9 cellular contexts compared by ENCODE assay signal in the genomic region with DNA sequence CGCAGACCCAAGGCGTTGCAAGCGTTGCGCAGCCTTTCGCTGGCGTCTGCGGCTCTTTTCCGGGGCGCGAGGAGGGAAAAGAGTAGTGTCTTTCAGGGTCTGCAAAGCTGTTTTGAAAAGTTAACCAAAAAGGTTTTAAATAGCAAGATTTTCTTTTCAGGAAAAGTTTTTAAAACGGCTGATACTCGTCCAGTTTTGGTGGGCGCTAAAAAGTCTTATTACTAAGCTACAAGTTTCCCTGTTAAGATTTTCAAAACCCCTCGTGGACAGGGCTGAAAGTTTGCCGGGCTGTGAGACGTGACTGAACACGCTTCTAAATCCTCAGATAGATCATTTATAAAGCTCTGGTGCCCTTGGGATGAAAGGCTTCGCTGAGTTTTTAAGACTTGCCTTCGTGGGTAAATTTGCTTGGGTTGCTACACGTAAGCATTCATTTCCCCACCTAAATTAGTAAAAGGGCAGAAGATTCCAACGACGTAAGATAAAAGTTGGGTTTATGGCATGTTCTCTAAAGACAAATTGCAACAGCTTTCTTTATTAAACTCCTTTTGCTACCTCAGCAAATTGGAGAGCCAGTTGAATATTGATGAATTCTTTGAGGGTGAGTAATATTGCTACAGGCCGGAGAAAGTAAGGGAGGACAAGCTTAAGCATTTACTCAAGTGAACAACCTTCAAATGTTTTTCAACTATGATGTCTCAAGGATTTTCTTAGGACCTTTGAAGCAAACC.
DNase-seq lines count a peak whose midpoint lies in the region; ATAC-seq and TF ChIP-seq lines count a peak whose summit lies in the region.
"Had no signal": no experiment of that assay in that cellular context is flagged by ENCODE, and none has a peak within 500 bp of the region (broad histone marks: within the 10 kb centered on the region; RNA-seq: fewer than 3 reads in every experiment).

No MANE protein-coding gene starts in this region.

- H3K36me3 ChIP-seq in WERI-Rb-1 = no peaks in the 10 kb centered on the region

- H3K4me3 Mint-ChIP-seq in activated naive CD4-positive, alpha-beta T cell treated with anti-CD3 and anti-CD28 coated beads, Interleukin-2, amount 10 ng/mL, durations not matched to agents 7 days and 5 days = peak overlapping the region; percentile 7
- H3K4me3 Mint-ChIP-seq in type B pancreatic cell = peak overlapping the region; percentile 83

- peaks cover 3% of the 10 kb centered on the region for H3K27me3 ChIP-seq in WERI-Rb-1 (ENCODE audit: insufficient read depth, low read depth, severe bottlenecking)

- peaks cover 3% of the 10 kb centered on the region for H3K9me3 ChIP-seq in WERI-Rb-1 (ENCODE audit: severe bottlenecking)

- H3K4me1 Mint-ChIP-seq in activated naive CD4-positive, alpha-beta T cell treated with anti-CD3 and anti-CD28 coated beads, Interleukin-2, amount 10 ng/mL, durations not matched to agents 7 days and 5 days = peaks cover 27% of the 10 kb centered on the region
- peaks cover 14% of the 10 kb centered on the region for H3K4me1 Mint-ChIP-seq in type B pancreatic cell (ENCODE audit: unreplicated experiment)

- DNase-seq in activated naive CD4-positive, alpha-beta T cell treated with anti-CD3 and anti-CD28 coated beads, Interleukin-2, amount 10 ng/mL, durations not matched to agents 7 days and 5 days = no peak
- no peak for DNase-seq in activated naive CD4-positive, alpha-beta T cell (lab: John Stamatoyannopoulos, UW)
- DNase-seq in WERI-Rb-1 (no peak), type B pancreatic cell (ENCODE audit: extremely low spot score, unreplicated experiment) (no peak), NCI-H526 treated with DMSO at 0.1 percent for 48 hours (lab: John Stamatoyannopoulos, UW) (no peak), GM19240 (ENCODE audit: insufficient read length, low spot score) (no peak)

- no peaks in the 10 kb centered on the region for H3K9me3 Mint-ChIP-seq in activated naive CD4-positive, alpha-beta T cell treated with anti-CD3 and anti-CD28 coated beads, Interleukin-2, amount 10 ng/mL, durations not matched to agents 7 days and 5 days
- no peaks in the 10 kb centered on the region for H3K9me3 Mint-ChIP-seq in type B pancreatic cell

- CTCF ChIA-PET in activated naive CD4-positive, alpha-beta T cell treated with anti-CD3 and anti-CD28 coated beads, Interleukin-2, amount 10 ng/mL, durations not matched to agents 7 days and 5 days (lab: Charles Lee) = no interaction called here

- H3K4me3 ChIP-seq in WERI-Rb-1 (ENCODE audit: low read depth, low read length) (peak overlapping the region; percentile 58), iPS-11a (ENCODE audit: low read depth, low read length) (peak overlapping the region; percentile 21)

- TF ChIP-seq CTCF in WERI-Rb-1 (IDR thresholded peaks at IDR 0.05; ENCODE audit: low read depth, low read length) (no peak), type B pancreatic cell (conservative IDR thresholded peaks at IDR 0.05) (no peak)

- H3K27ac ChIP-seq in WERI-Rb-1 = peak overlapping the region; percentile 6; the same call in 1 of the 2 replicates
- H3K27ac ChIP-seq: VCaP had no signal

- H3K27me3 Mint-ChIP-seq in activated naive CD4-positive, alpha-beta T cell treated with anti-CD3 and anti-CD28 coated beads, Interleukin-2, amount 10 ng/mL, durations not matched to agents 7 days and 5 days = peaks cover 70% of the 10 kb centered on the region
- peaks cover 4% of the 10 kb centered on the region for H3K27me3 Mint-ChIP-seq in type B pancreatic cell

- H3K36me3 Mint-ChIP-seq in activated naive CD4-positive, alpha-beta T cell treated with anti-CD3 and anti-CD28 coated beads, Interleukin-2, amount 10 ng/mL, durations not matched to agents 7 days and 5 days = no peaks in the 10 kb centered on the region
- no peaks in the 10 kb centered on the region for H3K36me3 Mint-ChIP-seq in type B pancreatic cell

- H3K27ac Mint-ChIP-seq in activated naive CD4-positive, alpha-beta T cell treated with anti-CD3 and anti-CD28 coated beads, Interleukin-2, amount 10 ng/mL, durations not matched to agents 7 days and 5 days = no peak overlapping the region
- peak overlapping the region; percentile 21 for H3K27ac Mint-ChIP-seq in type B pancreatic cell

- ATAC-seq in HG02798 (IDR thresholded peaks at IDR 0.05; ENCODE audit: poor library complexity, unreplicated experiment) = no peak
